In genomic region chrX:153724252-153725038, GRCh38 we compare ENCODE assay signal across 8 cellular contexts. TPM values are rescaled to one million over a fixed set of nuclear protein-coding genes. Genes with fewer than 3 reads are reported as not detected.
A peak's percentile ranks its signal among the peaks of the same experiment; 100 is the strongest.
DNase-seq lines count a peak whose midpoint lies in the region; ATAC-seq and TF ChIP-seq lines count a peak whose summit lies in the region.

Gene ABCD1, plus strand, starts transcription at chrX:153724856. Its CDS starts 411 bp downstream, at chrX:153725267.
Gene BCAP31, minus strand, starts transcription at chrX:153724387. Its CDS starts 1,143 bp downstream, at chrX:153723244.

- peaks cover 24% of the 10 kb centered on the region for H3K36me3 ChIP-seq in DOHH2 (ENCODE audit: control insufficient read depth, low read length)
- no peaks in the 10 kb centered on the region; the same call in 1 of the 2 replicates for H3K36me3 ChIP-seq in GM23248 (ENCODE audit: low read depth)

- H3K4me1 ChIP-seq in DOHH2 (ENCODE audit: control insufficient read depth, low read length), result peaks cover 42% of the 10 kb centered on the region
- H3K4me1 ChIP-seq in GM23248 (ENCODE audit: insufficient read depth), result peaks cover 18% of the 10 kb centered on the region; the same call in 1 of the 2 replicates

- H3K9me3 Mint-ChIP-seq in neural crest cell, result no peaks in the 10 kb centered on the region
- no peaks in the 10 kb centered on the region for H3K9me3 Mint-ChIP-seq in stimulated activated naive CD8-positive, alpha-beta T cell treated with anti-CD3 and anti-CD28 coated beads, Interleukin-15, amount 100 ng/mL, for 72 hours

- peak within 1 kb of the TSS; percentile 86 for H3K4me3 ChIP-seq in DOHH2 (ENCODE audit: low read length)
- H3K4me3 ChIP-seq in GM23248, result peak within 1 kb of the TSS; percentile 77
- H3K4me3 ChIP-seq in fibroblast of villous mesenchyme (ENCODE audit: low read depth, low read length), result peak within 1 kb of the TSS; percentile 69

- H3K79me2 ChIP-seq in DOHH2 (ENCODE audit: control insufficient read depth, low read length), result peaks cover 23% of the 10 kb centered on the region
- H3K79me2 ChIP-seq in GM23248 (ENCODE audit: insufficient read depth), result peaks cover 52% of the 10 kb centered on the region

- no peaks in the 10 kb centered on the region for H3F3A ChIP-seq in DOHH2 (ENCODE audit: control insufficient read depth, insufficient read depth)
- peaks cover 5% of the 10 kb centered on the region; the same call in 1 of the 2 replicates for H3F3A ChIP-seq in GM23248 (ENCODE audit: insufficient read depth)

- DNase-seq in GM23248 (peak; percentile 91), LHCN-M2 (ENCODE audit: low read depth) (peak; percentile 84), SHP77 treated with DMSO at 0.1 percent for 48 hours (lab: John Stamatoyannopoulos, UW) (peak; percentile 25), fibroblast of villous mesenchyme (ENCODE audit: low read depth) (peak; percentile 89), neural crest cell (ENCODE audit: low read depth, low spot score) (peak; percentile 76)
- peak; percentile 95 for DNase-seq in activated effector memory CD4-positive, alpha-beta T cell treated with anti-CD3 and anti-CD28 coated beads, Interleukin-2, amount 50 U/mL, for 16 hours
- DNase-seq in stimulated activated naive CD8-positive, alpha-beta T cell treated with anti-CD3 and anti-CD28 coated beads, Interleukin-15, amount 100 ng/mL, for 72 hours, result peak; percentile 90 to 91

- no peak for TF ChIP-seq CTCF in DOHH2 (IDR thresholded peaks at IDR 0.05; ENCODE audit: low read depth, low read length, poor library complexity, severe bottlenecking)
- no peak for TF ChIP-seq CTCF in fibroblast of villous mesenchyme (IDR thresholded peaks at IDR 0.05; ENCODE audit: insufficient read depth, low read depth, low read length)
- TF ChIP-seq CTCF in neural crest cell (conservative IDR thresholded peaks at IDR 0.05), result no peak

- peaks cover 3% of the 10 kb centered on the region; the same call in 1 of the 2 replicates for H4K20me1 ChIP-seq in DOHH2 (ENCODE audit: control insufficient read depth, insufficient read depth, low read depth, low read length)
- no peaks in the 10 kb centered on the region for H4K20me1 ChIP-seq in GM23248 (ENCODE audit: insufficient read depth)

- no peaks in the 10 kb centered on the region for H3K27me3 ChIP-seq in DOHH2 (ENCODE audit: control insufficient read depth, low read length)
- no peaks in the 10 kb centered on the region for H3K27me3 ChIP-seq in GM23248 (replicated peaks; ENCODE audit: insufficient read depth)

- H3K4me1 Mint-ChIP-seq in neural crest cell, result peaks cover 26% of the 10 kb centered on the region
- H3K4me1 Mint-ChIP-seq in stimulated activated naive CD8-positive, alpha-beta T cell treated with anti-CD3 and anti-CD28 coated beads, Interleukin-15, amount 100 ng/mL, for 72 hours, result peaks cover 38% of the 10 kb centered on the region

- H3K9me2 ChIP-seq in DOHH2 (replicated peaks; ENCODE audit: control insufficient read depth, low read length) (no peaks in the 10 kb centered on the region), GM23248 (ENCODE audit: insufficient read depth) (no peaks in the 10 kb centered on the region)

- no peaks in the 10 kb centered on the region for H3K9me3 ChIP-seq in DOHH2 (ENCODE audit: control insufficient read depth, insufficient read depth, low read length)
- no peaks in the 10 kb centered on the region for H3K9me3 ChIP-seq in GM23248 (ENCODE audit: low read depth)

- peak within 1 kb of the TSS; percentile 95 for H3K9ac ChIP-seq in GM23248

- H2AFZ ChIP-seq in GM23248, result peak within 1 kb of the TSS; percentile 44; the same call in 1 of the 2 replicates

- H3K4me2 ChIP-seq in DOHH2 (ENCODE audit: low read length) (peak within 1 kb of the TSS; percentile 83), GM23248 (ENCODE audit: unreplicated experiment) (peak within 1 kb of the TSS; percentile 73)

- 2% methylated on average over 37 of the region's 88 CpGs; no CpG with 5 or more reads in 1 of the 2 experiments for WGBS in GM23248 (ENCODE audit: low coverage in 1 of 2, low lambda C conversion rate in 2 of 2, missing lambda C conversion rate in 2 of 2), 2 experiments

- H3K36me3 Mint-ChIP-seq in neural crest cell (ENCODE audit: low read depth), result peaks cover 2% of the 10 kb centered on the region

- H3K27ac ChIP-seq in DOHH2 (ENCODE audit: low read depth, low read length) (peak within 1 kb of the TSS; percentile 51), GM23248 (peak within 1 kb of the TSS; percentile 89)

- peak; percentile 84 for ATAC-seq in stimulated activated naive CD8-positive, alpha-beta T cell treated with anti-CD3 and anti-CD28 coated beads, Interleukin-15, amount 100 ng/mL, for 72 hours

- H3K4me3 Mint-ChIP-seq in neural crest cell, result peak within 1 kb of the TSS; percentile 86
- H3K4me3 Mint-ChIP-seq in stimulated activated naive CD8-positive, alpha-beta T cell treated with anti-CD3 and anti-CD28 coated beads, Interleukin-15, amount 100 ng/mL, for 72 hours, result peak within 1 kb of the TSS; percentile 90 to 91

- in situ Hi-C loops in GM23248 (cut with MboI), result no loop called here

- H3K27me3 Mint-ChIP-seq in neural crest cell (ENCODE audit: low read depth), result no peaks in the 10 kb centered on the region
- no peaks in the 10 kb centered on the region for H3K27me3 Mint-ChIP-seq in stimulated activated naive CD8-positive, alpha-beta T cell treated with anti-CD3 and anti-CD28 coated beads, Interleukin-15, amount 100 ng/mL, for 72 hours

- peak within 1 kb of the TSS; percentile 57 for H3K27ac Mint-ChIP-seq in neural crest cell (ENCODE audit: unreplicated experiment)
- peak within 1 kb of the TSS; percentile 96 for H3K27ac Mint-ChIP-seq in stimulated activated naive CD8-positive, alpha-beta T cell treated with anti-CD3 and anti-CD28 coated beads, Interleukin-15, amount 100 ng/mL, for 72 hours

RNA-seq across cellular contexts. Expression of gene ABCD1, which starts in this region (rescaled TPM):
- 24.4 and 24.9 TPM in 2 replicates for total RNA-seq in GM23248 (2014; rRNA removed; shearing (Covaris generic))
- 9.5 and 9.8 TPM in 2 replicates for polyA plus RNA-seq in GM23248 (2016; fragmentation: Nextera tagmentation; extraction: Ambion mirVana)
- 25.8 and 30.5 TPM in 2 replicates for total RNA-seq in LHCN-M2 (2014; rRNA removed)
- polyA plus RNA-seq in LHCN-M2 (2012), result 15.4 TPM
- 15.5 and 19.3 TPM in 2 replicates for total RNA-seq in fibroblast of villous mesenchyme
- 6.0 and 6.6 TPM in 2 replicates for total RNA-seq in neural crest cell

RNA-seq across cellular contexts. Expression of gene BCAP31, which starts in this region (rescaled TPM):
- 180 and 187 TPM in 2 replicates for total RNA-seq in GM23248 (2014; rRNA removed; shearing (Covaris generic))
- 317 and 326 TPM in 2 replicates for polyA plus RNA-seq in GM23248 (2016; fragmentation: Nextera tagmentation; extraction: Ambion mirVana)
- 138 and 211 TPM in 2 replicates for total RNA-seq in LHCN-M2 (2014; rRNA removed)
- polyA plus RNA-seq in LHCN-M2 (2012), result 229 TPM
- total RNA-seq in fibroblast of villous mesenchyme, result 105 and 127 TPM in 2 replicates
- 117 and 118 TPM in 2 replicates for total RNA-seq in neural crest cell

Comparison
In these comparisons a context has a peak if more than half of its experiments do, and no peak if none do; other contexts are left out.
1. Peak in every context shown above with its lines: DNase-seq, ATAC-seq, H3K4me3 ChIP-seq and H3K27ac ChIP-seq.
2. DNase-seq: peak in every context shown above with its lines; median percentile 95 in activated effector memory CD4-positive, alpha-beta T cell treated with anti-CD3 and anti-CD28 coated beads, Interleukin-2, amount 50 U/mL, for 16 hours; 91 in GM23248; 90 in stimulated activated naive CD8-positive, alpha-beta T cell treated with anti-CD3 and anti-CD28 coated beads, Interleukin-15, amount 100 ng/mL, for 72 hours; 89 in fibroblast of villous mesenchyme; 84 in LHCN-M2; 76 in neural crest cell; 25 in SHP77 treated with DMSO at 0.1 percent for 48 hours.